ENCODE assay signal across 11 cellular contexts in the genomic region with DNA sequence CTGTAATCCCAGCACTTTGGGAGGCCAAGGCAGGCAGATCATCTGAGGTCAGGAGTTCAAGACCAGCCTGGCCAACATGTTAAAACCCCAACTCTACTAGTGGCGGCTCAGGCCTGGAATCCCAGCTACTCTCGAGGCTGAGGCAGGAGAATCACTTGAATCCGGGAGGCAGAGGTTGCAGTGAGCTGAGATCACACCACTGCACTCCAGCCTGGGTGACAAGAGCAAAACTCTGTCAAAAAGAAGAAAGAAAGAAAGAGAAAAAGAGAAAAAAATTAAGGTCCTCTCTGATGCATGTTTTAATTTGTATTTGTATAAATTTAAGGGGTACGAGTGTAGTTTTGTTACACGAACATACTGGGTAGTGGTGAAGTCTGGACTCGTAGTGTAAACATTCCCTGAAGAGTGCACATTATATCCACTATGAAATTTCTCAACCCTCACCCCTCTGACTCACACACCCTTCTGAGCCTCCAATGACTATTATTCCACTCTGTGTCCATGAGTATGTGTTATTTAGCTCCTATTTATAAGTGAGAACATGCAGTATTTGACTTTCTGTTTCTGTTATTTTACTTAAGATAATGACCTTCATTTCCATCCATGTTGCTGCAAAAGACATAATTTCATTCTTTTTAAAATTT. TPM values are rescaled to one million over a fixed set of nuclear protein-coding genes. Genes with fewer than 3 reads are reported as not detected.
DNase-seq lines count a peak whose midpoint lies in the region; ATAC-seq and TF ChIP-seq lines count a peak whose summit lies in the region.
"Not testable (repeated sequence)": the region's sequence is repeated elsewhere in the genome, so short reads cannot be mapped to it uniquely, and the experiment has no call there.
"Had no signal": no experiment of that assay in that cellular context is flagged by ENCODE, and none has a peak within 500 bp of the region (broad histone marks: within the 10 kb centered on the region; RNA-seq: fewer than 3 reads in every experiment).

No MANE protein-coding gene starts in this region.

- dilution Hi-C loops in mammary epithelial cell (cut with HindIII; ENCODE audit: low sequenced_read_pairs): not testable (repeated sequence)

- not testable (repeated sequence) for H3K4me3 ChIP-seq in HEK293 (ENCODE audit: low read depth, low read length); mammary epithelial cell (replicated peaks in 1 of 3; ENCODE audit: insufficient read depth in 1 of 3, low read depth in 2 of 3, low read length in 3 of 3); fibroblast of mammary gland (ENCODE audit: control insufficient read depth, low read depth, low read length); left lung

- 11% methylated on average over 5 of the region's 6 CpGs for WGBS in mammary epithelial cell (ENCODE audit: low coverage, missing lambda C conversion rate)

- CTCF ChIA-PET in HEK293 (lab: Yijun Ruan, JAX): interaction anchor here (0.7 to 2.5 kb wide), 14 partner anchors 9 to 221 kb away, joined by 3 to 21 read pairs (median 5); partner anchors contain the start of gene NOL6
- CTCF ChIA-PET in mammary epithelial cell (lab: Charles Lee; ENCODE audit: low non-redundant PET): interaction anchor here (0.5 kb wide), 1 partner anchor 20 kb away, joined by 4 read pairs; no protein-coding TSS in a partner anchor

- DNase-seq in DMS53 (lab: John Stamatoyannopoulos, UW): peak; percentile 57
- peak; percentile 28 for DNase-seq in MV-4-11 (lab: John Stamatoyannopoulos, UW)
- peak; percentile 10 for DNase-seq in SK-MEL-5 (ENCODE audit: low read depth, low spot score)
- DNase-seq in mammary epithelial cell: peak; percentile 86
- DNase-seq in fibroblast of mammary gland (ENCODE audit: low read depth): peak; percentile 80
- not testable (repeated sequence) for DNase-seq in left lung

- H3K4me2 ChIP-seq in mammary epithelial cell (ENCODE audit: insufficient read depth, low read depth, low read length): peak overlapping the region; percentile 23

- not testable (repeated sequence) for H3K9me3 ChIP-seq in HEK293 (ENCODE audit: control insufficient read depth, insufficient read depth, low read depth, low read length); mammary epithelial cell (replicated peaks; ENCODE audit: insufficient read depth, low read length); left lung

- ATAC-seq in left lung: peak; percentile 91

- not testable (repeated sequence) for H2AFZ ChIP-seq in mammary epithelial cell (ENCODE audit: low read depth, low read length)

- in situ Hi-C loops in SK-MEL-5 (cut with HindIII; ENCODE audit: low pct_unique_long_range_greater_than_20kb, low sequenced_read_pairs); mammary epithelial cell (cut with MboI; ENCODE audit: low sequenced_read_pairs in 2 of 2): not testable (repeated sequence)

- H3K36me3 ChIP-seq in HEK293 (ENCODE audit: control insufficient read depth in 2 of 2, insufficient read depth in 1 of 2, low read length in 2 of 2); mammary epithelial cell (ENCODE audit: insufficient read depth, low read length); left lung: not testable (repeated sequence)

- not testable (repeated sequence) for H3K4me1 ChIP-seq in HEK293 (ENCODE audit: control insufficient read depth, insufficient read depth, low read length); left lung
- H3K4me1 ChIP-seq in mammary epithelial cell (ENCODE audit: insufficient read depth, low read length): peaks cover 20% of the 10 kb centered on the region

- H3K79me2 ChIP-seq in mammary epithelial cell (ENCODE audit: insufficient read depth, low read length): not testable (repeated sequence)

- TF ChIP-seq CTCF in HEK293 (tag by site-specific recombination; IDR thresholded peaks at IDR 0.05); mammary epithelial cell (conservative IDR thresholded peaks at IDR 0.05 in 1 of 2, IDR thresholded peaks at IDR 0.05 in 1 of 2; ENCODE audit: extremely low read depth in 1 of 2, insufficient read depth in 1 of 2, low read depth in 1 of 2, low read length in 2 of 2); fibroblast of mammary gland (conservative IDR thresholded peaks at IDR 0.05; ENCODE audit: control insufficient read depth, insufficient read depth, low read depth, low read length); left lung (IDR thresholded peaks at IDR 0.05): not testable (repeated sequence)

- not testable (repeated sequence) for H3K9ac ChIP-seq in mammary epithelial cell (ENCODE audit: insufficient read depth, low read length)

- POLR2A ChIA-PET in HEK293 (lab: Yijun Ruan, JAX): interaction anchor here (1.1 kb wide), 1 partner anchor 493 kb away, joined by 3 read pairs; the partner anchor contains the start of gene DNAJA1

- H4K20me1 ChIP-seq in mammary epithelial cell (ENCODE audit: insufficient read depth, low read length): not testable (repeated sequence)

- H3K27ac ChIP-seq in HEK293 (ENCODE audit: extremely low read depth, low read depth, low read length); left lung: not testable (repeated sequence)
- peak overlapping the region; percentile 27 for H3K27ac ChIP-seq in mammary epithelial cell (ENCODE audit: insufficient read depth, low read depth, low read length)

- BruUV-seq in mammary epithelial cell (replicated peaks; lab: Mats Ljungman, UMichigan): not testable (repeated sequence)

- H3K27me3 ChIP-seq in mammary epithelial cell (ENCODE audit: insufficient read depth, low read length): not testable (repeated sequence)
- peaks cover 12 to 24% of the 10 kb centered on the region in 2 donors for H3K27me3 ChIP-seq in left lung

- intact Hi-C loops in mammary epithelial cell (cut with micrococcal nuclease): loop anchor here (1.0 kb wide), 1 partner anchor 45 kb away; the partner anchor contains the start of gene NOL6
- intact Hi-C loops in left lung (cut with DNase I): not testable (repeated sequence)

TF ChIP-seq in HEK293, 187 proteins besides CTCF, POLR2A, EP300 and RAD21:
- TF ChIP-seq, protein P1, sequence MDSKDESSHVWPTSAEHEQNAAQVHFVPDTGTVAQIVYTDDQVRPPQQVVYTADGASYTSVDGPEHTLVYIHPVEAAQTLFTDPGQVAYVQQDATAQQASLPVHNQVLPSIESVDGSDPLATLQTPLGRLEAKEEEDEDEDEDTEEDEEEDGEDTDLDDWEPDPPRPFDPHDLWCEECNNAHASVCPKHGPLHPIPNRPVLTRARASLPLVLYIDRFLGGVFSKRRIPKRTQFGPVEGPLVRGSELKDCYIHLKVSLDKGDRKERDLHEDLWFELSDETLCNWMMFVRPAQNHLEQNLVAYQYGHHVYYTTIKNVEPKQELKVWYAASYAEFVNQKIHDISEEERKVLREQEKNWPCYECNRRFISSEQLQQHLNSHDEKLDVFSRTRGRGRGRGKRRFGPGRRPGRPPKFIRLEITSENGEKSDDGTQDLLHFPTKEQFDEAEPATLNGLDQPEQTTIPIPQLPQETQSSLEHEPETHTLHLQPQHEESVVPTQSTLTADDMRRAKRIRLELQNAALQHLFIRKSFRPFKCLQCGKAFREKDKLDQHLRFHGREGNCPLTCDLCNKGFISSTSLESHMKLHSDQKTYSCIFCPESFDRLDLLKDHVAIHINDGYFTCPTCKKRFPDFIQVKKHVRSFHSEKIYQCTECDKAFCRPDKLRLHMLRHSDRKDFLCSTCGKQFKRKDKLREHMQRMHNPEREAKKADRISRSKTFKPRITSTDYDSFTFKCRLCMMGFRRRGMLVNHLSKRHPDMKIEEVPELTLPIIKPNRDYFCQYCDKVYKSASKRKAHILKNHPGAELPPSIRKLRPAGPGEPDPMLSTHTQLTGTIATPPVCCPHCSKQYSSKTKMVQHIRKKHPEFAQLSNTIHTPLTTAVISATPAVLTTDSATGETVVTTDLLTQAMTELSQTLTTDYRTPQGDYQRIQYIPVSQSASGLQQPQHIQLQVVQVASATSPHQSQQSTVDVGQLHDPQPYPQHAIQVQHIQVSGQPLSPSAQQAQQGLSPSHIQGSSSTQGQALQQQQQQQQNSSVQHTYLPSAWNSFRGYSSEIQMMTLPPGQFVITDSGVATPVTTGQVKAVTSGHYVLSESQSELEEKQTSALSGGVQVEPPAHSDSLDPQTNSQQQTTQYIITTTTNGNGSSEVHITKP (tag by site-specific recombination; IDR thresholded peaks at IDR 0.05): peak; percentile 68

RNA-seq across cellular contexts. Expression of gene ANKRD18B, which starts 6.0 kb away (rescaled TPM):
- 0.45 and 4.8 TPM in 2 replicates for total RNA-seq in SK-MEL-5 (2014; rRNA removed; shearing (Covaris generic))
- polyA plus RNA-seq in SK-MEL-5 (2015; cell fraction: cytosol; rRNA removed): 2.6 and 13.2 TPM in 2 replicates
- polyA plus RNA-seq in SK-MEL-5 (2015; cell fraction: nucleus; rRNA removed): 1.0 and 6.5 TPM in 2 replicates
- total RNA-seq in mammary epithelial cell (1 to 10 TPM; 3.0 to 7.2 TPM), left lung (1 to 10 TPM in 1 of 2 donors, under 1 TPM in 1; 0.58 to 1.3 TPM)
- polyA plus RNA-seq in mammary epithelial cell: 0.67 TPM
- polyA minus RNA-seq in mammary epithelial cell: not detected
- total RNA-seq: adrenal gland; CD8-positive, alpha-beta T cell; HT-29; posterior vena cava had no signal
- polyA plus RNA-seq: adrenal gland had no signal

RNA-seq across cellular contexts. Expression of gene NOL6, which starts 44.3 kb away (rescaled TPM):
- total RNA-seq in SK-MEL-5 (2014; rRNA removed; shearing (Covaris generic)): 29.7 and 34.5 TPM in 2 replicates
- polyA plus RNA-seq in SK-MEL-5 (2015; cell fraction: cytosol; rRNA removed): 48.4 and 61.2 TPM in 2 replicates
- 104 and 105 TPM in 2 replicates for polyA plus RNA-seq in SK-MEL-5 (2015; cell fraction: nucleus; rRNA removed)
- total RNA-seq in mammary epithelial cell (10 to 100 TPM; 34.2 to 59.0 TPM), left lung (10 to 100 TPM; 36.1 to 48.3 TPM)
- polyA plus RNA-seq in mammary epithelial cell: 51.8 TPM
- 107 TPM for polyA minus RNA-seq in mammary epithelial cell
